In genomic region chr16:10969615-10970014, GRCh38 we compare ENCODE assay signal across 22 cellular contexts.
DNase-seq lines count a peak whose midpoint lies in the region; ATAC-seq and TF ChIP-seq lines count a peak whose summit lies in the region.
"Had no signal": no experiment of that assay in that cellular context is flagged by ENCODE, and none has a peak within 500 bp of the region (broad histone marks: within the 10 kb centered on the region; RNA-seq: fewer than 3 reads in every experiment).

No MANE protein-coding gene starts in this region.

- peak overlapping the region; percentile 98 for H3K27ac Mint-ChIP-seq in stimulated activated memory B cell treated with anti-CD40 and anti-IgM and Interleukin-4, amounts not matched to agents 10 μg/mL and 1 μg/mL and 100 μg/mL, for 72 hours
- H3K27ac Mint-ChIP-seq: CD4-positive, CD25-positive, alpha-beta regulatory T cell had no signal

- no peak for TF ChIP-seq CTCF in NB4 (IDR thresholded peaks at IDR 0.05; ENCODE audit: low read depth, low read length)

- TF ChIP-seq POLR2A in NB4 (IDR thresholded peaks at IDR 0.05; ENCODE audit: extremely low read depth, insufficient read length) = no peak

- H3K4me3 Mint-ChIP-seq in stimulated activated memory B cell treated with anti-CD40 and anti-IgM and Interleukin-4, amounts not matched to agents 10 μg/mL and 1 μg/mL and 100 μg/mL, for 72 hours = no peak overlapping the region
- H3K4me3 Mint-ChIP-seq: CD4-positive, CD25-positive, alpha-beta regulatory T cell; T-cell had no signal

- H3K36me3 Mint-ChIP-seq in stimulated activated memory B cell treated with anti-CD40 and anti-IgM and Interleukin-4, amounts not matched to agents 10 μg/mL and 1 μg/mL and 100 μg/mL, for 72 hours = peaks cover 54% of the 10 kb centered on the region

- DNase-seq in SKM-1 treated with dmso at 0.1 percent for 144 hours (lab: John Stamatoyannopoulos, UW; ENCODE audit: unreplicated experiment) (peak; percentile 13), SKM-1 (lab: John Stamatoyannopoulos, UW; ENCODE audit: unreplicated experiment) (no peak), GF-D8 (lab: John Stamatoyannopoulos, UW) (peak; percentile 39), NB4 (ENCODE audit: low read depth) (peak; percentile 24), SIG-M5 treated with dmso at 0.1 percent for 504 hours (lab: John Stamatoyannopoulos, UW; ENCODE audit: unreplicated experiment) (no peak), T-helper 2 cell (no peak)
- DNase-seq: CD4-positive, CD25-positive, alpha-beta regulatory T cell; NCI-H1092 treated with DMSO at 0.1 percent for 48 hours; NCI-H1436; NCI-H187; NCI-H2081 treated with DMSO at 0.1 percent for 48 hours; NCI-H2171; NCI-H226; NCI-H510A; NCI-H69; OCI-M1; Peyer's patch; SIG-M5; SK-N-SH; T-cell had no signal

- no peaks in the 10 kb centered on the region for H3K27me3 Mint-ChIP-seq in stimulated activated memory B cell treated with anti-CD40 and anti-IgM and Interleukin-4, amounts not matched to agents 10 μg/mL and 1 μg/mL and 100 μg/mL, for 72 hours
- H3K27me3 Mint-ChIP-seq: CD4-positive, CD25-positive, alpha-beta regulatory T cell; T-cell had no signal

- H3K4me1 Mint-ChIP-seq in stimulated activated memory B cell treated with anti-CD40 and anti-IgM and Interleukin-4, amounts not matched to agents 10 μg/mL and 1 μg/mL and 100 μg/mL, for 72 hours = peaks cover 56% of the 10 kb centered on the region

- ATAC-seq in stimulated activated memory B cell treated with anti-CD40 and anti-IgM and Interleukin-4, amounts not matched to agents 10 μg/mL and 1 μg/mL and 100 μg/mL, for 72 hours = no peak
- no peak for ATAC-seq in GM21786 (IDR thresholded peaks at IDR 0.05; ENCODE audit: unreplicated experiment)
- ATAC-seq: T-cell had no signal

- no peak overlapping the region for H3K4me3 ChIP-seq in NB4 (ENCODE audit: low read depth, low read length)
- H3K4me3 ChIP-seq: Peyer's patch had no signal

- H3K9me3 Mint-ChIP-seq in stimulated activated memory B cell treated with anti-CD40 and anti-IgM and Interleukin-4, amounts not matched to agents 10 μg/mL and 1 μg/mL and 100 μg/mL, for 72 hours = peaks cover 6% of the 10 kb centered on the region
- H3K9me3 Mint-ChIP-seq: CD4-positive, CD25-positive, alpha-beta regulatory T cell; T-cell had no signal

Comparison
In these comparisons a context has a peak if more than half of its experiments do, and no peak if none do; other contexts are left out.
1. DNase-seq: peak in SKM-1 treated with dmso at 0.1 percent for 144 hours (single experiment), GF-D8 (single experiment) and NB4 (single experiment); none in SKM-1 (single experiment), SIG-M5 treated with dmso at 0.1 percent for 504 hours (single experiment) and T-helper 2 cell (0 of 5).